ENCODE assay signal across 8 cellular contexts in the genomic region with DNA sequence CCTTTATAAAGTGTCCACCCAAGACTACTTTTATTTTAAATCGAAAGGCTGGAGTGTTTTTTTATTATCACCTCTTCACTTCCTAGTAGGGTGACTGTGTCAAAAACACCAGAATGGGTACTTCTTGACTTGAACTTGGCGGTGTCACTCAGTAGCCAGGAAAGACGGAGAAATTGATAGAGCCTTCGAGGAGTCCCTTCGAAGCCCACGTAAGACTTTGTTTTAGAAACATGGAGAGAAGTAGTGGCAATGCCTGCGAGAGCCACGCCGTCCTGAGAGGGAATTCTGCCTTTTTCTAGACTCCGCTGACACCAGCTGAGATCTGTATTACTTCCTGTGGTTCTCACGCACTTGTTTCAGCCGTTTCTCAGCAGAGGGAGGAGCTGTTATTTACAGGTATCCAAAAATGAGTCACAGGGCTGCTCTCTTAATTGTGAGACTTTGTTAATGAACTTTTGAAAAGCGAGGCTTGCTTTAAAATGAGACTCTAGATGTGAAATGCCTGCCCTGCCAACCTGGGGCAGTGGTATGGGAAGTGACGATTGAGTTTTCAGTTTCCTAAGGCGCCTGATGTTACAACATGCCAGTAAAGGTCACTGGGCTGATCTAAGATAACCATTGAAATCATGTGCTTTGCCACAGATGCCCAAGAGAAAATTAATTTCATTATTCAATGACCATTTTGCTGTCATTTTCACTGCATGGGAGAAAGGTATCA. TPM values are rescaled to one million over a fixed set of nuclear protein-coding genes. Genes with fewer than 3 reads are reported as not detected.
DNase-seq lines count a peak whose midpoint lies in the region; ATAC-seq lines count a peak whose summit lies in the region.

No MANE protein-coding gene starts in this region.

- no peaks in the 10 kb centered on the region for H3K9me3 Mint-ChIP-seq in CD4-positive, CD25-positive, alpha-beta regulatory T cell
- H3K9me3 Mint-ChIP-seq in stimulated activated effector memory CD8-positive, alpha-beta T cell treated with anti-CD3 and anti-CD28 coated beads, Interleukin-12 subunit alpha, Interleukin-12 subunit beta, amount 100 ng/mL, for 72 hours = no peaks in the 10 kb centered on the region

- peaks cover 52% of the 10 kb centered on the region for H3K4me1 ChIP-seq in CD4-positive, CD25-positive, alpha-beta regulatory T cell (ENCODE audit: control insufficient read depth, insufficient read depth, low read length, poor library complexity, severe bottlenecking)

- peak overlapping the region; percentile 89 for H3K27ac ChIP-seq in CD4-positive, CD25-positive, alpha-beta regulatory T cell (ENCODE audit: insufficient read depth, low read length, poor library complexity, severe bottlenecking)

- H3K36me3 Mint-ChIP-seq in CD4-positive, CD25-positive, alpha-beta regulatory T cell = no peaks in the 10 kb centered on the region
- H3K36me3 Mint-ChIP-seq in stimulated activated effector memory CD8-positive, alpha-beta T cell treated with anti-CD3 and anti-CD28 coated beads, Interleukin-12 subunit alpha, Interleukin-12 subunit beta, amount 100 ng/mL, for 72 hours = peaks cover 56% of the 10 kb centered on the region

- peak overlapping the region; percentile 99 for H3K4me3 ChIP-seq in CD4-positive, CD25-positive, alpha-beta regulatory T cell (ENCODE audit: low read depth, low read length)

- peak overlapping the region; percentile 83 to 97 (median 94) for H3K27ac Mint-ChIP-seq in CD4-positive, CD25-positive, alpha-beta regulatory T cell
- peak overlapping the region; percentile 90 for H3K27ac Mint-ChIP-seq in stimulated activated effector memory CD8-positive, alpha-beta T cell treated with anti-CD3 and anti-CD28 coated beads, Interleukin-12 subunit alpha, Interleukin-12 subunit beta, amount 100 ng/mL, for 72 hours

- no peaks in the 10 kb centered on the region for H3K9me3 ChIP-seq in CD4-positive, CD25-positive, alpha-beta regulatory T cell (ENCODE audit: control insufficient read depth in 2 of 2, low read length in 2 of 2)

- H3K27me3 Mint-ChIP-seq in CD4-positive, CD25-positive, alpha-beta regulatory T cell = no peaks in the 10 kb centered on the region

- peak; percentile 43 to 94 (median 78) for DNase-seq in CD4-positive, CD25-positive, alpha-beta regulatory T cell
- DNase-seq in HuH-7 (ENCODE audit: low spot score) (peak; percentile 28), dermis blood vessel endothelial cell (peak; percentile 72), mucosa of gallbladder (ENCODE audit: low spot score) (peak; percentile 13), 8988T (no peak)
- DNase-seq in stimulated activated effector memory CD8-positive, alpha-beta T cell treated with anti-CD3 and anti-CD28 coated beads, Interleukin-12 subunit alpha, Interleukin-12 subunit beta, amount 100 ng/mL, for 72 hours (ENCODE audit: low spot score in 2 of 2) = peak; percentile 45 to 87

- ATAC-seq in CD4-positive, CD25-positive, alpha-beta regulatory T cell (ENCODE audit: low read depth in 2 of 2) = peak; percentile 83 to 86
- ATAC-seq in GM21390 (IDR thresholded peaks at IDR 0.05; ENCODE audit: unreplicated experiment) = peak; percentile 57
- peak; percentile 75 to 76 for ATAC-seq in activated CD4-positive, CD25-positive, alpha-beta regulatory T cell treated with anti-CD3 and anti-CD28 coated beads, Interleukin-2, amount 50 U/mL, for 24 hours
- ATAC-seq in stimulated activated effector memory CD8-positive, alpha-beta T cell treated with anti-CD3 and anti-CD28 coated beads, Interleukin-12 subunit alpha, Interleukin-12 subunit beta, amount 100 ng/mL, for 72 hours = peak; percentile 82

- H3K36me3 ChIP-seq in CD4-positive, CD25-positive, alpha-beta regulatory T cell (ENCODE audit: control insufficient read depth, insufficient read depth, low read length) = peaks cover 4% of the 10 kb centered on the region

- H3K27me3 ChIP-seq in CD4-positive, CD25-positive, alpha-beta regulatory T cell (ENCODE audit: control insufficient read depth, insufficient read depth, low read length) = no peaks in the 10 kb centered on the region

- H3K4me3 Mint-ChIP-seq in CD4-positive, CD25-positive, alpha-beta regulatory T cell = peak overlapping the region; percentile 89 to 98 (median 96)
- peak overlapping the region; percentile 76 for H3K4me3 Mint-ChIP-seq in stimulated activated effector memory CD8-positive, alpha-beta T cell treated with anti-CD3 and anti-CD28 coated beads, Interleukin-12 subunit alpha, Interleukin-12 subunit beta, amount 100 ng/mL, for 72 hours

- H3K4me1 Mint-ChIP-seq in CD4-positive, CD25-positive, alpha-beta regulatory T cell = peaks cover 19 to 55% (median 38%) of the 10 kb centered on the region in 4 donors
- H3K4me1 Mint-ChIP-seq in stimulated activated effector memory CD8-positive, alpha-beta T cell treated with anti-CD3 and anti-CD28 coated beads, Interleukin-12 subunit alpha, Interleukin-12 subunit beta, amount 100 ng/mL, for 72 hours = peaks cover 52% of the 10 kb centered on the region

RNA-seq across cellular contexts. Expression of gene STX11, which starts 0.9 kb away (rescaled TPM):
- 30.1 TPM for total RNA-seq in CD4-positive, CD25-positive, alpha-beta regulatory T cell
- 10 to 100 TPM; 18.2 to 28.6 (median 23.1) TPM for polyA plus RNA-seq in CD4-positive, CD25-positive, alpha-beta regulatory T cell
- total RNA-seq in dermis blood vessel endothelial cell (16.7 and 17.2 TPM in 2 replicates), mucosa of gallbladder (2.9 TPM)

RNA-seq across cellular contexts. Expression of gene SF3B5, which starts 55.8 kb away (rescaled TPM):
- total RNA-seq in CD4-positive, CD25-positive, alpha-beta regulatory T cell = 127 TPM
- 100 to 1,000 TPM; 440 to 448 (median 441) TPM for polyA plus RNA-seq in CD4-positive, CD25-positive, alpha-beta regulatory T cell
- total RNA-seq in dermis blood vessel endothelial cell (69.7 and 124 TPM in 2 replicates), mucosa of gallbladder (124 TPM)
